In the genomic region with DNA sequence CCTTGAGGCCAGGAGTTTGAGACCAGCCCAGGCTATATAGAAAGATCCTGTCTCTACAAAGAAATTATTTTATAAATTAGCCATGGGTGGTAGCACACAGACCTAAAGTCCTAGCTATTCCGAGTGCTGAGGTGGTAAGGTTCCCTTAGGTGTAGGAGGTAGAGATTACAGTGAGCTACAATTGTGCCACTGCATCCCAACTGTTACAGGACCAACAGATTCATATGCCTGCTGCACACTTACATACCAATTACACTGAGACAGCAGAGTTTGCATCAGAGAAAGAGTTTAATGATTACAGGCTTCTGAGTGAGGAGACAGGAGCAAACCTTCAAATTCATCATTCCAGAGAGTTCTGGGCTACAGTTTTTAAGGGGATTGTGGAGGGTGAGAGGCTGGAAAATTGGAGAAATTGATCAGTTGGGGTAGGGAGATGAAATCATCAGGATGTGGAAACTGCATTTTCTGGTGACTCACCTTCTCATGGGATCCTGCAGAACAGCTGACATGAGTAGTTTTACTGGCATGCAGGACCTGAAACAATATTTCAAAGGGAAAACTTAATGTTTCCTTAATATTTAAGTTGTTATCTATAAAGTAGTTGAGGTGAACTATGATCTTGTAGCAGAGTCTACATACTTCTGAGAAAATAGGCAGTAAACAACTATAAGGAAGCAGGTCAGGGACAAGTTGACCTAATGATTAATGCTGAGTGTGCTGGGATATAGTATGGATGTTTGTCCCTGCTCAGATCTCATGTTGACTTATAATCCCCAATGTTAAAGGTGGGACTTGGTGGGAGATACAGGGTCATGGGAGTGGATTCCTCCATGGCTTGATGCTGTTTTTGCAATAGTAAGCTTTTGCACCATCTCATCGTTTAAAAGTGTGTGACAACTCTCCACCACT, we compare ENCODE assay signal across 17 cellular contexts. TPM values are rescaled to one million over a fixed set of nuclear protein-coding genes. Genes with fewer than 3 reads are reported as not detected.
DNase-seq lines count a peak whose midpoint lies in the region; ATAC-seq, FAIRE-seq and TF ChIP-seq lines count a peak whose summit lies in the region.
"Had no signal": no experiment of that assay in that cellular context is flagged by ENCODE, and none has a peak within 500 bp of the region (broad histone marks: within the 10 kb centered on the region; RNA-seq: fewer than 3 reads in every experiment).

No MANE protein-coding gene starts in this region.

- 7% methylated on average over 2 of the region's 2 CpGs for WGBS in SK-N-SH (ENCODE audit: low lambda C conversion rate)

- no peak for ATAC-seq in SK-N-SH treated with all-trans-retinoic acid at 6 μM for 48 hours
- ATAC-seq in HG03354 (IDR thresholded peaks at IDR 0.05; ENCODE audit: poor library complexity, severe bottlenecking, unreplicated experiment) = no peak
- ATAC-seq in GM21447 (IDR thresholded peaks at IDR 0.05; ENCODE audit: unreplicated experiment) = no peak

- H3K27ac ChIP-seq in SK-N-SH (ENCODE audit: low read depth in 2 of 2, low read length in 1 of 2) (peak overlapping the region in 1 of 2 experiments; percentile 55; a peak in 2 of 4 replicates), epithelial cell of prostate (peak overlapping the region; percentile 100)

- peak; percentile 37 for FAIRE-seq in RCC 7860 (lab: Jason Lieb, UNC)
- FAIRE-seq: A204.1 had no signal

- POLR2A ChIA-PET in SK-N-SH (lab: Yijun Ruan, JAX) = no interaction called here

- H3K4me1 ChIP-seq in SK-N-SH (ENCODE audit: control insufficient read depth in 1 of 2, insufficient read depth in 2 of 2, low read depth in 1 of 2, low read length in 1 of 2) = no peaks in the 10 kb centered on the region

- no peaks in the 10 kb centered on the region for H3F3A ChIP-seq in SK-N-SH (replicated peaks; ENCODE audit: insufficient read depth)

- no peak overlapping the region for H3K4me3 ChIP-seq in SK-N-SH (ENCODE audit: low read depth in 2 of 2, low read length in 1 of 2)

- no peak overlapping the region for H2AFZ ChIP-seq in SK-N-SH (ENCODE audit: low read depth)

- H3K4me2 ChIP-seq in SK-N-SH = no peak overlapping the region; the same call in 1 of the 2 replicates

- no peaks in the 10 kb centered on the region for H3K36me3 ChIP-seq in SK-N-SH (replicated peaks in 1 of 2; ENCODE audit: control insufficient read depth in 1 of 2, insufficient read depth in 2 of 2, low read length in 1 of 2)

- no peak for TF ChIP-seq RAD21 in SK-N-SH (IDR thresholded peaks at IDR 0.05; ENCODE audit: low read length)

- H3K9me3 ChIP-seq in SK-N-SH = no peaks in the 10 kb centered on the region

- peaks cover 6% of the 10 kb centered on the region; the same call in 1 of the 2 replicates for H3K27me3 ChIP-seq in SK-N-SH (ENCODE audit: insufficient read depth)

- H3K9me2 ChIP-seq in SK-N-SH = no peaks in the 10 kb centered on the region

- DNase-seq in SK-N-SH = no peak
- peak; percentile 53 for DNase-seq in RCC 7860 (ENCODE audit: low spot score)
- peak; percentile 45 for DNase-seq in epithelial cell of prostate (ENCODE audit: low read depth, low spot score)
- peak; percentile 76 for DNase-seq in renal cortical epithelial cell (ENCODE audit: low read depth)
- no peak for DNase-seq in stimulated activated naive CD4-positive, alpha-beta T cell (lab: John Stamatoyannopoulos, UW)
- DNase-seq: activated CD4-positive, alpha-beta T cell treated with anti-CD3 and anti-CD28 coated beads, Interleukin-2, amount 10 ng/mL, durations not matched to agents 7 days and 5 days; activated naive CD4-positive, alpha-beta T cell treated with anti-CD3 and anti-CD28 coated beads, Interleukin-2, amount 50 U/mL, for 16 hours; effector memory CD4-positive, alpha-beta T cell; GF-D8; immature natural killer cell; KG1; SHP77 treated with DMSO at 0.1 percent for 48 hours had no signal

- H3K9ac ChIP-seq in SK-N-SH = no peak overlapping the region

- no peaks in the 10 kb centered on the region for H4K20me1 ChIP-seq in SK-N-SH (ENCODE audit: insufficient read depth)

- no peak for TF ChIP-seq CTCF in SK-N-SH (IDR thresholded peaks at IDR 0.05)

- CTCF ChIA-PET in SK-N-SH (lab: Yijun Ruan, JAX) = no interaction called here

- no peak for TF ChIP-seq EP300 in SK-N-SH (IDR thresholded peaks at IDR 0.05; ENCODE audit: borderline replicate concordance in 1 of 2, low read depth in 1 of 2, low read length in 1 of 2)

- H3K79me2 ChIP-seq in SK-N-SH (ENCODE audit: insufficient read depth) = no peaks in the 10 kb centered on the region

TF ChIP-seq in SK-N-SH, 30 proteins besides CTCF, POLR2A, EP300 and RAD21:
- TF ChIP-seq PBX3 (IDR thresholded peaks at IDR 0.05) = peak; percentile 36
- peak; percentile 66; the same call in 1 of the 2 replicates for TF ChIP-seq FOSL2 (IDR thresholded peaks at IDR 0.05; ENCODE audit: borderline replicate concordance, low read depth)
- no peak for TF ChIP-seq YY1 (IDR thresholded peaks at IDR 0.05; ENCODE audit: low read depth)
- TF ChIP-seq, protein P1, sequence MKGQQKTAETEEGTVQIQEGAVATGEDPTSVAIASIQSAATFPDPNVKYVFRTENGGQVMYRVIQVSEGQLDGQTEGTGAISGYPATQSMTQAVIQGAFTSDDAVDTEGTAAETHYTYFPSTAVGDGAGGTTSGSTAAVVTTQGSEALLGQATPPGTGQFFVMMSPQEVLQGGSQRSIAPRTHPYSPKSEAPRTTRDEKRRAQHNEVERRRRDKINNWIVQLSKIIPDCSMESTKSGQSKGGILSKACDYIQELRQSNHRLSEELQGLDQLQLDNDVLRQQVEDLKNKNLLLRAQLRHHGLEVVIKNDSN (IDR thresholded peaks at IDR 0.05; ENCODE audit: borderline replicate concordance, low read depth) = no peak
- no peak for TF ChIP-seq CHD2 (IDR thresholded peaks at IDR 0.05; ENCODE audit: low read length, partially characterized antibody)
- TF ChIP-seq JUND (IDR thresholded peaks at IDR 0.05) = peak; percentile 32
TF ChIP-seq in SK-N-SH: peak in this region for 3.

TF ChIP-seq in SK-N-SH treated with all-trans-retinoic acid at 6 μM for 48 hours, 23 proteins besides CTCF, POLR2A, EP300 and RAD21:
- TF ChIP-seq TOX (CRISPR knock-in tag; IDR thresholded peaks at IDR 0.05; ENCODE audit: borderline replicate concordance) (no peak), PPARA (CRISPR knock-in tag; IDR thresholded peaks at IDR 0.05; ENCODE audit: borderline replicate concordance) (no peak), CREB5 (CRISPR knock-in tag; IDR thresholded peaks at IDR 0.05; ENCODE audit: low read depth) (no peak), CSDC2 (CRISPR knock-in tag; IDR thresholded peaks at IDR 0.05) (no peak)
TF ChIP-seq in SK-N-SH treated with all-trans-retinoic acid at 6 μM for 48 hours: peak in this region for 0.

RNA-seq across cellular contexts. Expression of gene ANXA2R, which starts 54.7 kb away (rescaled TPM):
- polyA plus RNA-seq in SK-N-SH (2012; rRNA removed) = 1.7 and 1.9 TPM in 2 replicates
- 0.88 and 1.4 TPM in 2 replicates for polyA plus RNA-seq in SK-N-SH (2012; cell fraction: cytosol; rRNA removed)
- 3.7 and 5.4 TPM in 2 replicates for polyA plus RNA-seq in SK-N-SH (2012; cell fraction: nucleus; rRNA removed)
- total RNA-seq in renal cortical epithelial cell = 0.52 and 3.0 TPM in 2 replicates
- polyA plus RNA-seq: neural cell had no signal

Comparison
In these comparisons a context has a peak if more than half of its experiments do, and no peak if none do; other contexts are left out.
1. DNase-seq: peak in RCC 7860 (single experiment), epithelial cell of prostate (single experiment) and renal cortical epithelial cell (single experiment); none in SK-N-SH (single experiment) and stimulated activated naive CD4-positive, alpha-beta T cell (0 of 6).